In the genomic region with DNA sequence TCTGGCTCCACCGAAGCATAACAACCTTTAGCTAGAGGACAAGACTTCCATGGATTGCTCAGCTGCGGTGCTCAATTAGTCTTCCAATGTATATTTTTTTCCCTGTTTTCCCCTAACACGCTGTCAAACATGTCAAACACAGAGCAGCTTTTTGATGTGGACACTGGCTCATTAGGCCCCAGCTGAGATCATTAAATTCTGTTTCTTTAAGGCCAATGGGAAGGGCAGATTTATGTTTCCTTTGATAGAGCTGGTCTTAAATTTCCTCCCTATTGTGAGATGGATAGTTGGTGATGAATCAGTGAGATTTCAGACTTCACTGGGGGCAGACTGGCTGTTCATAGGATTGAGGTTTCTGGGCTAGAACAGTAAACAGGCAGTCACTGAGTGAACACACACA, we compare ENCODE assay signal across 24 cellular contexts.
"Had no signal": no experiment of that assay in that cellular context is flagged by ENCODE, and none has a peak within 500 bp of the region (broad histone marks: within the 10 kb centered on the region; RNA-seq: fewer than 3 reads in every experiment).

No MANE protein-coding gene starts in this region.

- H3K27ac ChIP-seq: left lung, lower lobe of right lung, right lobe of liver, transverse colon had no signal

- H3K4me1 ChIP-seq: left lung, lower lobe of right lung, right lobe of liver, transverse colon had no signal

- H3K9me3 ChIP-seq: right lobe of liver, transverse colon had no signal

- H3K4me3 ChIP-seq: left lung, lower lobe of right lung, right lobe of liver, transverse colon had no signal

- H3K36me3 ChIP-seq: left lung, lower lobe of right lung, right lobe of liver, transverse colon had no signal

- FAIRE-seq: astrocyte, endothelial cell of umbilical vein, keratinocyte, urothelium cell line had no signal

- DNase-seq: activated CD4-positive, alpha-beta memory T cell treated with anti-CD3 and anti-CD28 coated beads for 36 hours; activated CD4-positive, alpha-beta T cell treated with anti-CD3 and anti-CD28 coated beads for 4 hours; activated CD4-positive, CD25-positive, alpha-beta regulatory T cell; activated CD8-positive, alpha-beta memory T cell treated with anti-CD3 and anti-CD28 coated beads, Interleukin-2, amount 50 U/mL, for 4 hours; activated gamma-delta T cell; activated naive CD4-positive, alpha-beta T cell treated with anti-CD3 and anti-CD28 coated beads, Interleukin-2, amount 50 U/mL, for 16 hours; activated T-cell treated with anti-CD3 and anti-CD28 coated beads, Interleukin-2, amount 50 U/mL, for 1 hour; amniotic stem cell; central memory CD4-positive, alpha-beta T cell; foreskin fibroblast; head of caudate nucleus; hippocampal formation; left lung; lower lobe of right lung; mesenchymal stem cell; natural killer cell; right lobe of liver; stimulated activated CD4-positive, alpha-beta T cell treated with anti-CD3 and anti-CD28 coated beads, Interleukin-2, amount 100 ng/mL, for 48 hours; stimulated activated naive CD4-positive, alpha-beta T cell treated with Interleukin-2 at 50 U/mL for 16 hours; transverse colon had no signal

- H3K27me3 ChIP-seq: left lung, right lobe of liver, transverse colon had no signal

- ATAC-seq: left lung, lower lobe of right lung, natural killer cell, right lobe of liver had no signal
